ENCODE assay signal across 13 cellular contexts in genomic region chr21:43639470-43640178, GRCh38. TPM values are rescaled to one million over a fixed set of nuclear protein-coding genes. Genes with fewer than 3 reads are reported as not detected.
DNase-seq lines count a peak whose midpoint lies in the region; ATAC-seq lines count a peak whose summit lies in the region.
"Had no signal": no experiment of that assay in that cellular context is flagged by ENCODE, and none has a peak within 500 bp of the region (broad histone marks: within the 10 kb centered on the region; RNA-seq: fewer than 3 reads in every experiment).

No MANE protein-coding gene starts in this region.

- no peaks in the 10 kb centered on the region for H3K4me1 ChIP-seq in trophoblast cell (ENCODE audit: control insufficient read depth in 1 of 2, insufficient read depth in 2 of 2, low read length in 2 of 2)

- H4K12ac ChIP-seq in trophoblast cell (ENCODE audit: low read depth, low read length) = no peak overlapping the region

- H2BK5ac ChIP-seq in trophoblast cell (ENCODE audit: low read depth, low read length, poor library complexity) = no peak overlapping the region

- H3K9ac ChIP-seq in trophoblast cell (ENCODE audit: low read length) = no peak overlapping the region

- H3K4me2 ChIP-seq in trophoblast cell (ENCODE audit: low read length) = no peak overlapping the region

- H3K79me2 ChIP-seq in trophoblast cell (ENCODE audit: control insufficient read depth, insufficient read depth, low read length, poor library complexity) = no peaks in the 10 kb centered on the region

- no peaks in the 10 kb centered on the region for H3K27me3 ChIP-seq in trophoblast cell (ENCODE audit: insufficient read depth, low read length)
- H3K27me3 ChIP-seq: heart right ventricle had no signal

- no peak overlapping the region for H3K4me3 ChIP-seq in trophoblast cell (ENCODE audit: low read depth, low read length)
- H3K4me3 ChIP-seq: heart right ventricle had no signal

- H3K18ac ChIP-seq in trophoblast cell (ENCODE audit: low read length) = no peak overlapping the region

- no peak overlapping the region for H3K14ac ChIP-seq in trophoblast cell (ENCODE audit: low read length)

- peak overlapping the region; percentile 58 for H2BK12ac ChIP-seq in trophoblast cell (ENCODE audit: low read length)

- DNase-seq in ELR (ENCODE audit: low read depth) = peak; percentile 50
- DNase-seq in NCI-H226 = peak; percentile 84
- DNase-seq in epithelial cell of prostate (ENCODE audit: low read depth, low spot score) = no peak
- peak in 1 of 2 donors; percentile 88 for DNase-seq in trophoblast cell
- DNase-seq in NCI-H82 (lab: John Stamatoyannopoulos, UW) = no peak
- no peak for DNase-seq in NCI-H446 (lab: John Stamatoyannopoulos, UW)
- DNase-seq: DMS53; heart right ventricle; NCI-H2081; posterior cingulate gyrus; stimulated activated CD4-positive, alpha-beta T cell treated with anti-CD3 and anti-CD28 coated beads, Interleukin-2, amount 100 ng/mL, for 24 hours; T1000 had no signal

- peak overlapping the region; percentile 62 for H2AK5ac ChIP-seq in trophoblast cell (ENCODE audit: low read length)

- H3K27ac ChIP-seq in epithelial cell of prostate (peak overlapping the region; percentile 86), trophoblast cell (ENCODE audit: low read depth, low read length) (no peak overlapping the region)
- H3K27ac ChIP-seq: heart right ventricle had no signal

- H4K8ac ChIP-seq in trophoblast cell (ENCODE audit: low read depth, low read length) = peak overlapping the region; percentile 28

- H3K36me3 ChIP-seq in trophoblast cell (ENCODE audit: control insufficient read depth in 1 of 2, insufficient read depth in 2 of 2, low read length in 2 of 2) = no peaks in the 10 kb centered on the region
- H3K36me3 ChIP-seq: heart right ventricle had no signal

- ATAC-seq in GM21515 (IDR thresholded peaks at IDR 0.05; ENCODE audit: unreplicated experiment) = no peak
- ATAC-seq: heart right ventricle had no signal

- H2AFZ ChIP-seq in trophoblast cell (ENCODE audit: insufficient read depth, low read length, poor library complexity) = no peak overlapping the region

- H3K9me3 ChIP-seq in trophoblast cell (ENCODE audit: insufficient read depth, low read depth, low read length) = no peaks in the 10 kb centered on the region
- H3K9me3 ChIP-seq: heart right ventricle had no signal

- peaks cover 2% of the 10 kb centered on the region for H3K79me1 ChIP-seq in trophoblast cell (ENCODE audit: low read length)

- H3K4ac ChIP-seq in trophoblast cell (ENCODE audit: low read depth, low read length) = no peak overlapping the region

- WGBS in trophoblast cell (ENCODE audit: extremely low coverage, insufficient coverage, insufficient read length) = no CpG with 5 or more reads among the region's 5 CpGs

- no peak overlapping the region for H2BK120ac ChIP-seq in trophoblast cell (ENCODE audit: insufficient read depth, low read length, poor library complexity)

- no peak overlapping the region for H4K91ac ChIP-seq in trophoblast cell (ENCODE audit: low read depth, low read length)

- no peak overlapping the region for H3K23ac ChIP-seq in trophoblast cell (ENCODE audit: low read length)

RNA-seq across cellular contexts. Expression of gene HSF2BP, which starts 19.7 kb away (rescaled TPM):
- polyA plus RNA-seq in trophoblast cell (2013) = 1.7 and 1.8 TPM in 2 replicates

RNA-seq across cellular contexts. Expression of gene RRP1B, which starts 19.7 kb away (rescaled TPM):
- 14.3 and 14.8 TPM in 2 replicates for polyA plus RNA-seq in trophoblast cell (2013)

Comparison
In these comparisons a context has a peak if more than half of its experiments do, and no peak if none do; other contexts are left out.
1. DNase-seq: peak in ELR (single experiment) and NCI-H226 (single experiment); none in epithelial cell of prostate (single experiment), NCI-H82 (single experiment) and NCI-H446 (0 of 2).